In genomic region chr3:52176951-52177700, GRCh38 we compare ENCODE assay signal across 18 cellular contexts. TPM values are rescaled to one million over a fixed set of nuclear protein-coding genes. Genes with fewer than 3 reads are reported as not detected.
DNase-seq lines count a peak whose midpoint lies in the region; ATAC-seq and TF ChIP-seq lines count a peak whose summit lies in the region.
"Had no signal": no experiment of that assay in that cellular context is flagged by ENCODE, and none has a peak within 500 bp of the region (broad histone marks: within the 10 kb centered on the region; RNA-seq: fewer than 3 reads in every experiment).

No MANE protein-coding gene starts in this region.

- in situ Hi-C loops in IMR-90 (cut with MboI; ENCODE audit: low sequenced_read_pairs), result no loop called here

- H3K9me1 ChIP-seq in IMR-90 (ENCODE audit: insufficient read depth, low read length), result peaks cover 14% of the 10 kb centered on the region

- no peak overlapping the region for H2BK15ac ChIP-seq in IMR-90 (ENCODE audit: low read depth, low read length)

- H4K8ac ChIP-seq in IMR-90 (ENCODE audit: low read depth in 2 of 2, low read length in 2 of 2), result no peak overlapping the region

- no peaks in the 10 kb centered on the region for H3K79me1 ChIP-seq in IMR-90 (ENCODE audit: low read depth in 1 of 2, low read length in 2 of 2)

- no peak overlapping the region for H3K9ac ChIP-seq in IMR-90 (ENCODE audit: low read depth, low read length)

- no peaks in the 10 kb centered on the region for H3K9me3 ChIP-seq in IMR-90 (ENCODE audit: control insufficient read depth, insufficient read depth, low read length)
- H3K9me3 ChIP-seq in effector memory CD4-positive, alpha-beta T cell (ENCODE audit: control insufficient read depth, low read length), result no peaks in the 10 kb centered on the region
- H3K9me3 ChIP-seq: neutrophil, transverse colon had no signal

- H3K27me3 ChIP-seq in IMR-90 (ENCODE audit: control insufficient read depth, insufficient read depth, low read length), result peaks cover 9% of the 10 kb centered on the region
- H3K27me3 ChIP-seq in effector memory CD4-positive, alpha-beta T cell (replicated peaks; ENCODE audit: control insufficient read depth, insufficient read depth, low read length, poor library complexity, severe bottlenecking), result no peaks in the 10 kb centered on the region
- H3K27me3 ChIP-seq: neutrophil, transverse colon had no signal

- H3K23ac ChIP-seq in IMR-90 (ENCODE audit: low read depth, low read length), result no peak overlapping the region

- CTCF ChIA-PET in IMR-90 (lab: Yijun Ruan, JAX), result no interaction called here

- H3K27ac ChIP-seq in IMR-90 (ENCODE audit: insufficient read depth, low read length), result no peak overlapping the region
- no peak overlapping the region for H3K27ac ChIP-seq in effector memory CD4-positive, alpha-beta T cell (ENCODE audit: insufficient read depth, low read length, poor library complexity, severe bottlenecking)
- H3K27ac ChIP-seq: neutrophil, transverse colon had no signal

- H4K91ac ChIP-seq in IMR-90 (ENCODE audit: insufficient read depth, low read depth, low read length), result no peak overlapping the region

- TF ChIP-seq CTCF in IMR-90 (conservative IDR thresholded peaks at IDR 0.05; ENCODE audit: low read depth, low read length), result no peak

- no peak overlapping the region for H3K18ac ChIP-seq in IMR-90 (ENCODE audit: low read depth, low read length)

- H2BK120ac ChIP-seq in IMR-90 (ENCODE audit: low read depth, low read length), result no peak overlapping the region

- TF ChIP-seq RAD21 in IMR-90 (IDR thresholded peaks at IDR 0.05; ENCODE audit: low read length), result no peak

- H2BK5ac ChIP-seq in IMR-90 (ENCODE audit: low read depth, low read length, poor library complexity, severe bottlenecking), result no peak overlapping the region

- BruUV-seq in IMR-90 (replicated peaks; lab: Mats Ljungman, UMichigan), result no TSS peak

- H3K4me1 ChIP-seq in IMR-90 (ENCODE audit: control insufficient read depth, insufficient read depth, low read length), result peaks cover 5% of the 10 kb centered on the region; the same call in 1 of the 2 replicates
- H3K4me1 ChIP-seq in effector memory CD4-positive, alpha-beta T cell (ENCODE audit: control insufficient read depth, insufficient read depth, low read length, poor library complexity, severe bottlenecking), result peaks cover 2% of the 10 kb centered on the region
- H3K4me1 ChIP-seq: transverse colon had no signal

- POLR2A ChIA-PET in IMR-90 (lab: Charles Lee; ENCODE audit: unreplicated experiment), result no interaction called here

- H2AFZ ChIP-seq in IMR-90 (replicated peaks; ENCODE audit: low read length, poor library complexity), result peak overlapping the region; percentile 53

- 74% methylated on average over 3 of the region's 15 CpGs; no CpG with 5 or more reads in 1 of the 2 experiments for WGBS in IMR-90 (ENCODE audit: extremely low coverage in 2 of 2, insufficient read length in 1 of 2), 2 experiments

- no peak for ATAC-seq in IMR-90 (ENCODE audit: low read depth)
- ATAC-seq in HG03280 (IDR thresholded peaks at IDR 0.05; ENCODE audit: unreplicated experiment), result no peak
- ATAC-seq: stimulated activated memory B cell treated with anti-CD40 and anti-IgM and Interleukin-4, amounts not matched to agents 10 μg/mL and 1 μg/mL and 100 μg/mL, for 72 hours had no signal

- no peak for TF ChIP-seq POLR2A in IMR-90 (IDR thresholded peaks at IDR 0.05; ENCODE audit: low read depth, low read length)

- H3K4ac ChIP-seq in IMR-90 (ENCODE audit: low read depth, low read length), result no peak overlapping the region; the same call in 1 of the 2 replicates

- dilution Hi-C loops in IMR-90 (cut with HindIII; ENCODE audit: low sequenced_read_pairs, unreplicated experiment), result no loop called here

- intact Hi-C loops in IMR-90 (cut with micrococcal nuclease), result no loop called here

- no peak overlapping the region for H2BK20ac ChIP-seq in IMR-90 (ENCODE audit: low read depth, low read length)

- H3K4me2 ChIP-seq in IMR-90 (ENCODE audit: low read depth, low read length), result no peak overlapping the region

- no peak overlapping the region for H2AK5ac ChIP-seq in IMR-90 (ENCODE audit: low read depth, low read length)

- H2AK9ac ChIP-seq in IMR-90 (replicated peaks; ENCODE audit: low read depth, low read length, poor library complexity), result no peak overlapping the region

- H3K4me3 ChIP-seq in IMR-90 (ENCODE audit: insufficient read depth, low read depth, low read length), result no peak overlapping the region
- no peak overlapping the region for H3K4me3 ChIP-seq in effector memory CD4-positive, alpha-beta T cell (ENCODE audit: insufficient read depth, low read depth, low read length, poor library complexity, severe bottlenecking)
- H3K4me3 ChIP-seq: transverse colon had no signal

- H3K14ac ChIP-seq in IMR-90 (replicated peaks; ENCODE audit: low read depth, low read length), result peak overlapping the region; percentile 47; the same call in 1 of the 2 replicates

- no peaks in the 10 kb centered on the region for H3K36me3 ChIP-seq in IMR-90 (ENCODE audit: control insufficient read depth, insufficient read depth, low read length)
- H3K36me3 ChIP-seq in effector memory CD4-positive, alpha-beta T cell (ENCODE audit: control insufficient read depth, insufficient read depth, low read length), result no peaks in the 10 kb centered on the region
- H3K36me3 ChIP-seq: neutrophil, transverse colon had no signal

- no peak overlapping the region for H4K5ac ChIP-seq in IMR-90 (ENCODE audit: low read depth, low read length)

- no peaks in the 10 kb centered on the region for H4K20me1 ChIP-seq in IMR-90 (ENCODE audit: insufficient read depth, low read length)

- H3K56ac ChIP-seq in IMR-90 (ENCODE audit: extremely low read depth, insufficient read depth, low read length), result no peak overlapping the region

- DNase-seq in IMR-90, result no peak
- peak; percentile 38 to 56 for DNase-seq in SHP77 (lab: John Stamatoyannopoulos, UW)
- peak; percentile 39 for DNase-seq in left kidney (ENCODE audit: low read depth, low spot score)
- DNase-seq in retina, result peak; percentile 56
- no peak for DNase-seq in effector memory CD4-positive, alpha-beta T cell
- DNase-seq in activated T-cell treated with anti-CD3 and anti-CD28 coated beads, Interleukin-2, amount 50 U/mL, for 48 hours, result no peak
- no peak for DNase-seq in stimulated activated CD4-positive, alpha-beta T cell treated with anti-CD3 and anti-CD28 coated beads, Interleukin-4, amount 100 ng/mL, for 4 hours
- DNase-seq: activated CD4-positive, CD25-positive, alpha-beta regulatory T cell treated with anti-CD3 and anti-CD28 coated beads, Interleukin-2, amount 50 U/mL, for 72 hours; activated CD8-positive, alpha-beta memory T cell treated with anti-CD3 and anti-CD28 coated beads, Interleukin-2, amount 50 U/mL, for 48 hours; activated naive CD4-positive, alpha-beta T cell treated with Interleukin-2 at 50 U/mL for 16 hours; DMS 273 treated with DMSO at 0.1 percent for 48 hours; head of caudate nucleus; NCI-H1048; NCI-H2171 treated with DMSO at 0.1 percent for 48 hours; transverse colon had no signal

TF ChIP-seq in IMR-90, 13 proteins besides CTCF, POLR2A, EP300 and RAD21:
- TF ChIP-seq BHLHE40 (IDR thresholded peaks at IDR 0.05; ENCODE audit: low read depth, low read length) (no peak), SMC3 (IDR thresholded peaks at IDR 0.05; ENCODE audit: low read depth, low read length) (no peak), CEBPB (IDR thresholded peaks at IDR 0.05; ENCODE audit: low read depth, low read length) (no peak), USF2 (IDR thresholded peaks at IDR 0.05; ENCODE audit: low read depth, low read length) (no peak), ELK1 (IDR thresholded peaks at IDR 0.05; ENCODE audit: borderline replicate concordance, low read depth, low read length) (no peak), FOS (IDR thresholded peaks at IDR 0.05; ENCODE audit: low read depth, low read length) (no peak), RCOR1 (IDR thresholded peaks at IDR 0.05; ENCODE audit: insufficient replicate concordance, low read length) (no peak), MAFK (IDR thresholded peaks at IDR 0.05; ENCODE audit: low read depth, low read length) (no peak), RFX5 (IDR thresholded peaks at IDR 0.05; ENCODE audit: low read depth, low read length) (no peak), MXI1 (IDR thresholded peaks at IDR 0.05; ENCODE audit: borderline replicate concordance, low read depth, low read length) (no peak), NFE2L2 (IDR thresholded peaks at IDR 0.05; ENCODE audit: low read depth, low read length) (no peak), CHD1 (IDR thresholded peaks at IDR 0.05; ENCODE audit: low read depth, low read length) (no peak), MAZ (IDR thresholded peaks at IDR 0.05; ENCODE audit: borderline replicate concordance, low read depth, low read length) (no peak)
TF ChIP-seq in IMR-90: peak in this region for 0.

RNA-seq across cellular contexts. Expression of gene ALAS1, which starts 20.8 kb away (rescaled TPM):
- 29.7 and 32.8 TPM in 2 replicates for total RNA-seq in IMR-90 (2012; rRNA removed)
- polyA plus RNA-seq in IMR-90 (2012; rRNA removed), result 47.2 and 47.8 TPM in 2 replicates
- 34.1 and 38.0 TPM in 2 replicates for polyA plus RNA-seq in IMR-90 (2012; cell fraction: cytosol; rRNA removed)
- polyA plus RNA-seq in IMR-90 (2012; cell fraction: nucleus; rRNA removed; ENCODE audit: low replicate concordance), result 38.1 and 45.9 TPM in 2 replicates

RNA-seq across cellular contexts. Expression of gene POC1A, which starts 22.9 kb away (rescaled TPM):
- total RNA-seq in IMR-90 (2012; rRNA removed), result 8.3 and 10.6 TPM in 2 replicates
- 11.5 TPM in 2 replicates for polyA plus RNA-seq in IMR-90 (2012; rRNA removed)
- 9.0 and 9.3 TPM in 2 replicates for polyA plus RNA-seq in IMR-90 (2012; cell fraction: cytosol; rRNA removed)
- 5.2 and 10.5 TPM in 2 replicates for polyA plus RNA-seq in IMR-90 (2012; cell fraction: nucleus; rRNA removed; ENCODE audit: low replicate concordance)

RNA-seq across cellular contexts. Expression of gene TLR9, which starts 48.3 kb away (rescaled TPM):
- not detected in 2 replicates for total RNA-seq in IMR-90 (2012; rRNA removed)
- polyA plus RNA-seq in IMR-90 (2012; rRNA removed), result 0.03 TPM in 1 of 2 replicates, not detected in the other
- 0.01 TPM in 1 of 2 replicates, not detected in the other for polyA plus RNA-seq in IMR-90 (2012; cell fraction: cytosol; rRNA removed)
- polyA plus RNA-seq in IMR-90 (2012; cell fraction: nucleus; rRNA removed; ENCODE audit: low replicate concordance), result 0.15 TPM in 2 replicates

Comparison
In these comparisons a context has a peak if more than half of its experiments do, and no peak if none do; other contexts are left out.
1. DNase-seq: peak in SHP77 (2 of 2), left kidney (single experiment) and retina (single experiment); none in IMR-90 (single experiment), effector memory CD4-positive, alpha-beta T cell (0 of 3), activated T-cell treated with anti-CD3 and anti-CD28 coated beads, Interleukin-2, amount 50 U/mL, for 48 hours (0 of 2) and stimulated activated CD4-positive, alpha-beta T cell treated with anti-CD3 and anti-CD28 coated beads, Interleukin-4, amount 100 ng/mL, for 4 hours (0 of 2).